ENCODE assay signal across 1 cellular context in genomic region chr14:74682169-74682952, GRCh38.
TF ChIP-seq lines count a peak whose summit lies in the region.

No MANE protein-coding gene starts in this region.

TF ChIP-seq in GM23338, 12 proteins besides CTCF, POLR2A, EP300 and RAD21 (continued from another document):
- TF ChIP-seq ZNF462 (CRISPR knock-in tag; IDR thresholded peaks at IDR 0.05) = no peak
